Comparison of ENCODE assay signal across 8 cellular contexts in genomic region chrX:56778924-56779468, GRCh38. TPM values are rescaled to one million over a fixed set of nuclear protein-coding genes. Genes with fewer than 3 reads are reported as not detected.
DNase-seq lines count a peak whose midpoint lies in the region; ATAC-seq, FAIRE-seq and TF ChIP-seq lines count a peak whose summit lies in the region.
"Not testable (repeated sequence)": the region's sequence is repeated elsewhere in the genome, so short reads cannot be mapped to it uniquely, and the experiment has no call there.

No MANE protein-coding gene starts in this region.

- peaks cover 17% of the 10 kb centered on the region for H3K4me1 ChIP-seq in GM12878 (ENCODE audit: control insufficient read depth, insufficient read depth, low read length)
- not testable (repeated sequence) for H3K4me1 ChIP-seq in aorta (ENCODE audit: control insufficient read depth in 1 of 2, insufficient read depth in 2 of 2, low read length in 2 of 2)

- H3K36me3 ChIP-seq in GM12878 (ENCODE audit: control insufficient read depth in 2 of 2, insufficient read depth in 2 of 2, low read length in 1 of 2); aorta (ENCODE audit: control insufficient read depth in 1 of 2, insufficient read depth in 2 of 2, low read length in 1 of 2): not testable (repeated sequence)

- TF ChIP-seq CTCF in GM12878 (IDR thresholded peaks at IDR 0.05 in 2 of 3, conservative IDR thresholded peaks at IDR 0.05 in 1 of 3; ENCODE audit: control insufficient read depth in 2 of 3, extremely low read depth in 1 of 3, insufficient read depth in 1 of 3, low read depth in 3 of 3, low read length in 3 of 3) = not testable (repeated sequence)

- DNase-seq in GM12878 (ENCODE audit: low read depth, low spot score); left colon; aorta: not testable (repeated sequence)

- not testable (repeated sequence) for H3K27me3 ChIP-seq in GM12878 (replicated peaks in 1 of 2; ENCODE audit: control insufficient read depth in 2 of 2, insufficient read depth in 2 of 2, low read length in 1 of 2); aorta (ENCODE audit: control insufficient read depth in 1 of 2, insufficient read depth in 2 of 2, low read length in 1 of 2)

- peak; percentile 32 for ATAC-seq in GM18508 (IDR thresholded peaks at IDR 0.05; ENCODE audit: insufficient read depth, unreplicated experiment)
- peak; percentile 48 for ATAC-seq in GM19023 (IDR thresholded peaks at IDR 0.05; ENCODE audit: unreplicated experiment)
- peak; percentile 38 for ATAC-seq in GM21526 (IDR thresholded peaks at IDR 0.05; ENCODE audit: low FRiP score, unreplicated experiment)
- peak; percentile 43 for ATAC-seq in HG02852 (IDR thresholded peaks at IDR 0.05; ENCODE audit: unreplicated experiment)
- peak; percentile 43 for ATAC-seq in HG03135 (IDR thresholded peaks at IDR 0.05; ENCODE audit: unreplicated experiment)
- ATAC-seq in GM12878 = peak; percentile 73
- peak; percentile 76 for ATAC-seq in left colon
- ATAC-seq in aorta (ENCODE audit: low FRiP score) = peak; percentile 87

- TSS peak; percentile 40 for BruUV-seq in GM12878 (replicated peaks; lab: Mats Ljungman, UMichigan)

- intact Hi-C loops in GM12878 (cut with micrococcal nuclease; ENCODE audit: unreplicated experiment); left colon (cut with DNase I, micrococcal nuclease); aorta (cut with DNase I): not testable (repeated sequence)

- H3K27ac ChIP-seq in GM12878 (ENCODE audit: control insufficient read depth, insufficient read depth); aorta (ENCODE audit: low read depth in 1 of 2, low read length in 2 of 2): not testable (repeated sequence)

- H3K9me3 ChIP-seq in GM12878 (replicated peaks; ENCODE audit: control insufficient read depth, insufficient read depth, low read length); aorta (ENCODE audit: control insufficient read depth, low read length): not testable (repeated sequence)

- TF ChIP-seq EP300 in GM12878 (IDR thresholded peaks at IDR 0.05; ENCODE audit: borderline replicate concordance in 1 of 2, control insufficient read depth in 1 of 2, low read depth in 2 of 2, low read length in 2 of 2) = not testable (repeated sequence)

- not testable (repeated sequence) for H2AFZ ChIP-seq in GM12878 (ENCODE audit: control insufficient read depth, low read depth, low read length)

- not testable (repeated sequence) for H3K4me2 ChIP-seq in GM12878 (ENCODE audit: control insufficient read depth, insufficient read depth)

- TF ChIP-seq POLR2A in GM12878 (IDR thresholded peaks at IDR 0.05; ENCODE audit: low read depth, low read length) = not testable (repeated sequence)

- H3K79me2 ChIP-seq in GM12878 (ENCODE audit: control insufficient read depth, insufficient read depth, low read length) = not testable (repeated sequence)

- not testable (repeated sequence) for H3K9ac ChIP-seq in GM12878 (ENCODE audit: control insufficient read depth, insufficient read depth, low read length)

- WGBS in GM12878 (ENCODE audit: insufficient coverage, insufficient replicate concordance, low lambda C conversion rate, missing lambda C conversion rate) = no CpG with 5 or more reads among the region's 24 CpGs
- no CpG with 5 or more reads among the region's 24 CpGs for WGBS in aorta, 2 donors

- H3K4me3 ChIP-seq in GM12878; aorta (ENCODE audit: low read length in 2 of 2): not testable (repeated sequence)

- SMC1A ChIA-PET in GM12878 (lab: Charles Lee; ENCODE audit: uncharacterized antibody, unreplicated experiment) = not testable (repeated sequence)

- RAD21 ChIA-PET in GM12878 (lab: Charles Lee; ENCODE audit: unreplicated experiment) = not testable (repeated sequence)

- POLR2A ChIA-PET in GM12878 (lab: Charles Lee) = not testable (repeated sequence)

- not testable (repeated sequence) for H4K20me1 ChIP-seq in GM12878 (ENCODE audit: control insufficient read depth, insufficient read depth)

- TF ChIP-seq RAD21 in GM12878 (IDR thresholded peaks at IDR 0.05; ENCODE audit: insufficient read depth, low read depth, low read length) = not testable (repeated sequence)

- in situ Hi-C loops in GM12878 (cut with MboI) = not testable (repeated sequence)

- CTCF ChIA-PET in GM12878 (lab: Yijun Ruan, JAX) = not testable (repeated sequence)

- FAIRE-seq in GM12878 (lab: Jason Lieb, UNC) = not testable (repeated sequence)

RNA-seq across cellular contexts. Expression of gene NBDY, which starts 50.0 kb away (rescaled TPM):
- total RNA-seq in GM12878 (2013; cell fraction: nucleolus; rRNA removed) = 11.0 and 16.2 TPM in 2 replicates
- 7.8 and 10.8 TPM in 2 replicates for total RNA-seq in GM12878 (2014; rRNA removed)
- total RNA-seq in GM12878 (2014; rRNA removed; fragmentation: Illumina TruSeq; extraction: Trizol) = 10.9 and 12.8 TPM in 2 replicates
- 40.7 and 41.9 TPM in 2 replicates for total RNA-seq in GM12878 (2021)
- polyA plus RNA-seq in GM12878 (2011; ENCODE audit: low read depth) = 24.2 TPM
- 32.1 and 33.6 TPM in 2 replicates for polyA plus RNA-seq in GM12878 (2011; rRNA removed)
- 42.9 and 44.8 TPM in 2 replicates for polyA plus RNA-seq in GM12878 (2011; cell fraction: cytosol; rRNA removed)
- 26.5 and 27.1 TPM in 2 replicates for polyA plus RNA-seq in GM12878 (2011; cell fraction: nucleus; rRNA removed)
- polyA plus RNA-seq in GM12878 (2012) = 33.3 and 41.9 TPM in 2 replicates
- polyA plus RNA-seq in GM12878 (2014; fragmentation: Illumina TruSeq; extraction: Trizol) = 56.4 and 82.3 TPM in 2 replicates
- 100 to 1,000 TPM; 113 to 115 TPM for polyA plus RNA-seq in GM12878 (2014; fragmentation: Nextera tagmentation; extraction: Ambion mirVana)
- 29.0 and 37.3 TPM in 2 replicates for polyA plus RNA-seq in GM12878 (2014; rRNA removed)
- polyA plus RNA-seq in GM12878 (2016; fragmentation: Nextera tagmentation; extraction: Ambion mirVana) = 100 to 1,000 TPM; 108 to 122 TPM
- 12.5 and 14.9 TPM in 2 replicates for polyA minus RNA-seq in GM12878 (2011; rRNA and poly(A)+ RNA removed)
- 13.2 and 19.8 TPM in 2 replicates for polyA minus RNA-seq in GM12878 (2011; cell fraction: cytosol; rRNA and poly(A)+ RNA removed)
- polyA minus RNA-seq in GM12878 (2011; cell fraction: nucleus; rRNA and poly(A)+ RNA removed) = 17.5 and 20.1 TPM in 2 replicates
- 10 to 100 TPM; 18.9 to 20.1 TPM for total RNA-seq in left colon
- total RNA-seq in aorta = 10 to 100 TPM; 43.0 TPM
- polyA plus RNA-seq in aorta = 10 to 100 TPM; 35.7 to 45.5 TPM

Comparison
In these comparisons a context has a peak if more than half of its experiments do, and no peak if none do; other contexts are left out.
1. ATAC-seq: peak in every context shown above with its lines; median percentile 87 in aorta; 76 in left colon; 73 in GM12878; 48 in GM19023; 43 in HG02852; 43 in HG03135; 38 in GM21526; 32 in GM18508.